In the genomic region with DNA sequence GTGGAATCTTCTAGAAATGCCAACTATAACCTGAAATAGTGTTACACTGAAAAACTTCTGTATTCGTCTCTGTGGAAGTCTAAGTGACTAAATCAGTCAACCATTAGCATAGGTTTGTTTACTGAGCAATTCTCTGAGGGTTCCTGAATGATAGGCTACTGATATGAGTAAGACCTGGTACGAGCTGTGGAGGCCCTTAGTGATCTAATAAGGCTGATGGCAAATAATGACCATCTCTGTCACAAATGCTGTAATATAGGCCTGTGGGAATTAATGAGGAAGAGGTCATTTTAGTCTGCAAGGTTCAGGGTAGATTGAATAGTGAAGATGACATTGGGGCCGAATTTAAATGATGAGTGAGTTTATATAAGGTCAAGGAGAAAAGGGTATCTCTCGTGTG, we compare ENCODE assay signal across 9 cellular contexts.
DNase-seq lines count a peak whose midpoint lies in the region; ATAC-seq and TF ChIP-seq lines count a peak whose summit lies in the region.
"Had no signal": no experiment of that assay in that cellular context is flagged by ENCODE, and none has a peak within 500 bp of the region (broad histone marks: within the 10 kb centered on the region; RNA-seq: fewer than 3 reads in every experiment).

No MANE protein-coding gene starts in this region.

- peak overlapping the region; percentile 13 for H3K27ac Mint-ChIP-seq in memory B cell

- H3K4me1 Mint-ChIP-seq in memory B cell: peaks cover 33% of the 10 kb centered on the region

- DNase-seq in memory B cell (ENCODE audit: low spot score in 2 of 2) (no peak), activated gamma-delta T cell treated with Interleukin-2 at 50 U/mL for 16 hours (no peak), NCI-H774 (lab: John Stamatoyannopoulos, UW) (no peak), erythroblast (lab: John Stamatoyannopoulos, UW) (no peak)
- DNase-seq: activated T-cell treated with anti-CD3 and anti-CD28 coated beads, Interleukin-2, amount 50 U/mL, for 1 hour; DMS79 had no signal

- TF ChIP-seq POLR2A in erythroblast (IDR thresholded peaks at IDR 0.05; ENCODE audit: low read length): no peak

- no peak overlapping the region for H3K4me3 Mint-ChIP-seq in memory B cell

- ATAC-seq in GM18909 (IDR thresholded peaks at IDR 0.05; ENCODE audit: poor library complexity, unreplicated experiment) (peak; percentile 99), GM21576 (IDR thresholded peaks at IDR 0.05; ENCODE audit: unreplicated experiment) (peak; percentile 91), HG03108 (IDR thresholded peaks at IDR 0.05; ENCODE audit: unreplicated experiment) (peak; percentile 93), memory B cell (ENCODE audit: low read depth) (no peak)

- peaks cover 36% of the 10 kb centered on the region for H3K36me3 Mint-ChIP-seq in memory B cell

- peaks cover 6% of the 10 kb centered on the region for H3K9me3 Mint-ChIP-seq in memory B cell

- no peaks in the 10 kb centered on the region for H3K27me3 Mint-ChIP-seq in memory B cell
